21 cellular contexts compared by ENCODE assay signal in the genomic region with DNA sequence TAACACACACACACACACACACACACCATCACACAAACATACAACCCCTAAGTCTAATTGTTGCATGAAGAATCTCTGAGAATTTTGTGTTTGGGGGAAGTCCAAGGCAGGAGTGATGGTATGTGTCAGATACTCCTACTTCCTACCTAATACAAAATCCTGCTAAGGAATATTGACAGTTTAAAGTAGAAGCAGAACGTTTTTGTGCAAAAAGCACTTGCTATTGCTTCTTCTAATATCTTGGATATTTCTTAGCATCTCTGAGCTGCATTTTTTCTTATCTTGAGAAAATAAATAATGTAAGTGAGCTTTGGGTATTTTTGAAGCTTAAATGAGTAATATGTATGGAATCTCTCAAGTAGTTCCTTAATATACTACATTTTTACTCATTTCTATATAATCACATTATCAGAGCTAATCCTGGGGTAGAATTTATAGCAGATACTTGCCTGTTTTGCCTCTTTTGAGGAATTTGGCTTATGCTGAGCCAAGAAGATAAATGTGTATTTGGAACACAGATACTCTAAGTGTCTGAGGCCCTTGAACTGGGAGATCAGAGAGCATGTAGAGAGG.
DNase-seq lines count a peak whose midpoint lies in the region; ATAC-seq and TF ChIP-seq lines count a peak whose summit lies in the region.
"Had no signal": no experiment of that assay in that cellular context is flagged by ENCODE, and none has a peak within 500 bp of the region (broad histone marks: within the 10 kb centered on the region; RNA-seq: fewer than 3 reads in every experiment).

No MANE protein-coding gene starts in this region.

- no peak overlapping the region for H3K9ac ChIP-seq in IMR-90 (ENCODE audit: low read depth, low read length)
- H3K9ac ChIP-seq: BLaER1 had no signal

- H2AK5ac ChIP-seq in IMR-90 (ENCODE audit: low read depth, low read length) = no peak overlapping the region

- H3K4me3 Mint-ChIP-seq in activated naive CD4-positive, alpha-beta T cell treated with anti-CD3 and anti-CD28 coated beads for 36 hours = no peak overlapping the region
- H3K4me3 Mint-ChIP-seq: activated B cell treated with CpG ODN at 0.5 μM for 24 hours; activated naive CD8-positive, alpha-beta T cell treated with anti-CD3 and anti-CD28 coated beads for 36 hours; stimulated activated naive CD8-positive, alpha-beta T cell treated with anti-CD3 and anti-CD28 coated beads, Interleukin-15, Interleukin-2, amounts not matched to agents 100 ng/mL and 50 ng/mL, for 24 hours had no signal

- H3K27me3 ChIP-seq in IMR-90 (ENCODE audit: control insufficient read depth, insufficient read depth, low read length) (no peaks in the 10 kb centered on the region), brain microvascular endothelial cell (replicated peaks) (no peaks in the 10 kb centered on the region), A673 (replicated peaks; ENCODE audit: insufficient read depth, low read depth, low read length, poor library complexity) (no peaks in the 10 kb centered on the region)
- H3K27me3 ChIP-seq: BLaER1, cardiac muscle cell had no signal

- ATAC-seq in IMR-90 (ENCODE audit: low read depth) = peak; percentile 70
- no peak for ATAC-seq in HG02642 (IDR thresholded peaks at IDR 0.05; ENCODE audit: poor library complexity, unreplicated experiment)
- ATAC-seq: heart right ventricle had no signal

- peak overlapping the region; percentile 34; the same call in 1 of the 2 replicates for H3K4ac ChIP-seq in IMR-90 (ENCODE audit: low read depth, low read length)

- in situ Hi-C loops in IMR-90 (cut with MboI; ENCODE audit: low sequenced_read_pairs) = no loop called here
- in situ Hi-C loops in brain microvascular endothelial cell (cut with HindIII; ENCODE audit: low pct_ligation_motif_present, low sequenced_read_pairs) = no loop called here

- H2BK5ac ChIP-seq in IMR-90 (ENCODE audit: low read depth, low read length, poor library complexity, severe bottlenecking) = peak overlapping the region; percentile 96

- no CpG with 5 or more reads among the region's 1 CpG for WGBS in IMR-90 (ENCODE audit: extremely low coverage in 2 of 2, insufficient read length in 1 of 2), 2 experiments

- H3K23ac ChIP-seq in IMR-90 (ENCODE audit: low read depth, low read length) = no peak overlapping the region; the same call in 1 of the 2 replicates

- H3K4me3 ChIP-seq in IMR-90 (ENCODE audit: insufficient read depth, low read depth, low read length) = no peak overlapping the region
- no peak overlapping the region for H3K4me3 ChIP-seq in brain microvascular endothelial cell (ENCODE audit: low read depth, low read length)
- H3K4me3 ChIP-seq in A673 (ENCODE audit: low read depth, low read length, poor library complexity, severe bottlenecking) = no peak overlapping the region
- H3K4me3 ChIP-seq: BLaER1, cardiac muscle cell, heart right ventricle had no signal

- H3K9me3 Mint-ChIP-seq in activated naive CD4-positive, alpha-beta T cell treated with anti-CD3 and anti-CD28 coated beads for 36 hours = peaks cover 13% of the 10 kb centered on the region
- H3K9me3 Mint-ChIP-seq: activated B cell treated with CpG ODN at 0.5 μM for 24 hours had no signal

- H3K27ac ChIP-seq in IMR-90 (ENCODE audit: insufficient read depth, low read length) = no peak overlapping the region
- H3K27ac ChIP-seq in brain microvascular endothelial cell = peak overlapping the region; percentile 64
- no peak overlapping the region for H3K27ac ChIP-seq in A673 (ENCODE audit: low read depth, low read length, poor library complexity, severe bottlenecking)
- H3K27ac ChIP-seq: BLaER1, cardiac muscle cell, heart right ventricle had no signal

- no peak for TF ChIP-seq RAD21 in IMR-90 (IDR thresholded peaks at IDR 0.05; ENCODE audit: low read length)

- H3K9me3 ChIP-seq in IMR-90 (ENCODE audit: control insufficient read depth, insufficient read depth, low read length) (no peaks in the 10 kb centered on the region), A673 (ENCODE audit: low read depth, low read length, poor library complexity, severe bottlenecking) (no peaks in the 10 kb centered on the region)
- H3K9me3 ChIP-seq: BLaER1, heart right ventricle had no signal

- H3K9me1 ChIP-seq in IMR-90 (ENCODE audit: insufficient read depth, low read length) = no peaks in the 10 kb centered on the region

- H3K27ac Mint-ChIP-seq in activated naive CD4-positive, alpha-beta T cell treated with anti-CD3 and anti-CD28 coated beads for 36 hours = no peak overlapping the region
- H3K27ac Mint-ChIP-seq: activated B cell treated with CpG ODN at 0.5 μM for 24 hours; activated naive CD8-positive, alpha-beta T cell treated with anti-CD3 and anti-CD28 coated beads for 36 hours; stimulated activated naive CD8-positive, alpha-beta T cell treated with anti-CD3 and anti-CD28 coated beads, Interleukin-15, Interleukin-2, amounts not matched to agents 100 ng/mL and 50 ng/mL, for 24 hours had no signal

- TF ChIP-seq CTCF in IMR-90 (conservative IDR thresholded peaks at IDR 0.05; ENCODE audit: low read depth, low read length) = no peak
- TF ChIP-seq CTCF in brain microvascular endothelial cell (IDR thresholded peaks at IDR 0.05; ENCODE audit: low read depth, low read length, missing control alignments) = no peak
- no peak for TF ChIP-seq CTCF in A673 (conservative IDR thresholded peaks at IDR 0.05; ENCODE audit: low read depth, low read length)

- dilution Hi-C loops in IMR-90 (cut with HindIII; ENCODE audit: low sequenced_read_pairs, unreplicated experiment) = no loop called here

- H4K5ac ChIP-seq in IMR-90 (ENCODE audit: low read depth, low read length) = no peak overlapping the region; the same call in 1 of the 2 replicates

- intact Hi-C loops in IMR-90 (cut with micrococcal nuclease) = no loop called here
- intact Hi-C loops in A673 (cut with micrococcal nuclease; ENCODE audit: unreplicated experiment) = no loop called here
- intact Hi-C loops in activated naive CD4-positive, alpha-beta T cell treated with anti-CD3 and anti-CD28 coated beads for 36 hours (cut with micrococcal nuclease) = no loop called here

- no peaks in the 10 kb centered on the region for H3K27me3 Mint-ChIP-seq in activated naive CD4-positive, alpha-beta T cell treated with anti-CD3 and anti-CD28 coated beads for 36 hours (ENCODE audit: low read depth)
- H3K27me3 Mint-ChIP-seq: activated B cell treated with CpG ODN at 0.5 μM for 24 hours; activated naive CD8-positive, alpha-beta T cell treated with anti-CD3 and anti-CD28 coated beads for 36 hours; stimulated activated naive CD8-positive, alpha-beta T cell treated with anti-CD3 and anti-CD28 coated beads, Interleukin-15, Interleukin-2, amounts not matched to agents 100 ng/mL and 50 ng/mL, for 24 hours had no signal

- H3K4me1 ChIP-seq in IMR-90 (ENCODE audit: control insufficient read depth, insufficient read depth, low read length) = peaks cover 4% of the 10 kb centered on the region; the same call in 1 of the 2 replicates
- no peaks in the 10 kb centered on the region for H3K4me1 ChIP-seq in A673 (ENCODE audit: insufficient read depth, low read length, poor library complexity, severe bottlenecking)
- H3K4me1 ChIP-seq: BLaER1, heart right ventricle had no signal

- CTCF ChIA-PET in IMR-90 (lab: Yijun Ruan, JAX) (interaction anchor here (0.7 kb wide), 1 partner anchor 540 kb away, joined by 4 read pairs; no protein-coding TSS in a partner anchor), A673 (lab: Charles Lee) (no interaction called here)
- CTCF ChIA-PET in activated naive CD4-positive, alpha-beta T cell treated with anti-CD3 and anti-CD28 coated beads for 36 hours (lab: Charles Lee) = no interaction called here

- no peaks in the 10 kb centered on the region; the same call in 1 of the 2 replicates for H4K20me1 ChIP-seq in IMR-90 (ENCODE audit: insufficient read depth, low read length)
- H4K20me1 ChIP-seq: BLaER1 had no signal

- H3K36me3 ChIP-seq in IMR-90 (ENCODE audit: control insufficient read depth, insufficient read depth, low read length) (no peaks in the 10 kb centered on the region), brain microvascular endothelial cell (replicated peaks) (no peaks in the 10 kb centered on the region), A673 (ENCODE audit: insufficient read depth, low read length, poor library complexity, severe bottlenecking) (no peaks in the 10 kb centered on the region)
- H3K36me3 ChIP-seq: BLaER1, cardiac muscle cell, heart right ventricle had no signal

- H2BK120ac ChIP-seq in IMR-90 (ENCODE audit: low read depth, low read length) = peak overlapping the region; percentile 75

- POLR2A ChIA-PET in IMR-90 (lab: Charles Lee; ENCODE audit: unreplicated experiment) (no interaction called here), A673 (lab: Charles Lee; ENCODE audit: low non-redundant PET) (no interaction called here)

- 0 out of 2 replicates have a peak overlapping the region, but pooled peaks have one; percentile 21 for H3K14ac ChIP-seq in IMR-90 (replicated peaks; ENCODE audit: low read depth, low read length)

- peak overlapping the region; percentile 62; the same call in 1 of the 2 replicates for H4K91ac ChIP-seq in IMR-90 (ENCODE audit: insufficient read depth, low read depth, low read length)

- no peak overlapping the region for H2AK9ac ChIP-seq in IMR-90 (replicated peaks; ENCODE audit: low read depth, low read length, poor library complexity)

- H2BK20ac ChIP-seq in IMR-90 (ENCODE audit: low read depth, low read length) = peak overlapping the region; percentile 83

- H4K8ac ChIP-seq in IMR-90 (ENCODE audit: low read depth in 2 of 2, low read length in 2 of 2) = peak overlapping the region in 1 of 2 experiments; percentile 51; a peak in 2 of 4 replicates

- H3K36me3 Mint-ChIP-seq in activated naive CD4-positive, alpha-beta T cell treated with anti-CD3 and anti-CD28 coated beads for 36 hours (ENCODE audit: low read depth) = no peaks in the 10 kb centered on the region
- H3K36me3 Mint-ChIP-seq: activated naive CD8-positive, alpha-beta T cell treated with anti-CD3 and anti-CD28 coated beads for 36 hours had no signal

- no peak overlapping the region for H2AFZ ChIP-seq in IMR-90 (replicated peaks; ENCODE audit: low read length, poor library complexity)

- H3K79me1 ChIP-seq in IMR-90 (ENCODE audit: low read depth in 1 of 2, low read length in 2 of 2) = no peaks in the 10 kb centered on the region

- BruUV-seq in IMR-90 (replicated peaks; lab: Mats Ljungman, UMichigan) (no TSS peak), A673 (replicated peaks; lab: Mats Ljungman, UMichigan) (no TSS peak)

- DNase-seq in IMR-90 (peak; percentile 72), brain microvascular endothelial cell (no peak), iris pigment epithelial cell (ENCODE audit: low read depth) (peak; percentile 53), A673 (ENCODE audit: low spot score) (no peak)
- no peak for DNase-seq in activated naive CD4-positive, alpha-beta T cell treated with anti-CD3 and anti-CD28 coated beads for 36 hours
- no peak for DNase-seq in stimulated activated naive CD4-positive, alpha-beta T cell (lab: John Stamatoyannopoulos, UW)
- DNase-seq: activated B cell treated with CpG ODN at 0.5 μM for 24 hours; activated naive CD8-positive, alpha-beta T cell treated with anti-CD3 and anti-CD28 coated beads for 36 hours; heart right ventricle; NCI-H1105 treated with DMSO at 0.1 percent for 48 hours; NCI-H2171; NCI-H748 treated with DMSO at 0.1 percent for 48 hours; occipital lobe; SIG-M5; stimulated activated CD4-positive, alpha-beta T cell treated with anti-CD3 and anti-CD28 coated beads, Interleukin-2, amount 100 ng/mL, for 24 hours; T-helper 2 cell; trophoblast cell had no signal

- H2BK15ac ChIP-seq in IMR-90 (ENCODE audit: low read depth, low read length) = peak overlapping the region; percentile 6; the same call in 2 of the 3 replicates

- no peaks in the 10 kb centered on the region for H3K4me1 Mint-ChIP-seq in activated naive CD4-positive, alpha-beta T cell treated with anti-CD3 and anti-CD28 coated beads for 36 hours (ENCODE audit: low read depth)
- H3K4me1 Mint-ChIP-seq: activated B cell treated with CpG ODN at 0.5 μM for 24 hours; activated naive CD8-positive, alpha-beta T cell treated with anti-CD3 and anti-CD28 coated beads for 36 hours had no signal

- H3K18ac ChIP-seq in IMR-90 (ENCODE audit: low read depth, low read length) = peak overlapping the region; percentile 31; the same call in 1 of the 2 replicates

- H3K56ac ChIP-seq in IMR-90 (ENCODE audit: extremely low read depth, insufficient read depth, low read length) = peak overlapping the region; percentile 16

- H3K4me2 ChIP-seq in IMR-90 (ENCODE audit: low read depth, low read length) = peak overlapping the region; percentile 83
- H3K4me2 ChIP-seq: BLaER1 had no signal

- no peak for TF ChIP-seq POLR2A in IMR-90 (IDR thresholded peaks at IDR 0.05; ENCODE audit: low read depth, low read length)

Comparison
In these comparisons a context has a peak if more than half of its experiments do, and no peak if none do; other contexts are left out.
1. DNase-seq: peak in IMR-90 (single experiment) and iris pigment epithelial cell (single experiment); none in brain microvascular endothelial cell (single experiment), A673 (single experiment), activated naive CD4-positive, alpha-beta T cell treated with anti-CD3 and anti-CD28 coated beads for 36 hours (single experiment) and stimulated activated naive CD4-positive, alpha-beta T cell (0 of 6).